Comparison of ENCODE assay signal across 8 cellular contexts in genomic region chr16:85330694-85331188, GRCh38.
DNase-seq lines count a peak whose midpoint lies in the region; ATAC-seq and TF ChIP-seq lines count a peak whose summit lies in the region.

No MANE protein-coding gene starts in this region.

- peaks cover 63% of the 10 kb centered on the region for H3K4me1 Mint-ChIP-seq in nephron progenitor cell
- H3K4me1 Mint-ChIP-seq in activated T-helper 2 cell treated with anti-CD3 and anti-CD28 coated beads, Interferon-gamma antibody, Interleukin-2, Interleukin-4, amounts not matched to agents 10 μg/mL and 5 μg/mL and 100 μg/mL, durations not matched to agents 14 hours and 24 hours and 36 hours (ENCODE audit: low read depth) = peaks cover 12% of the 10 kb centered on the region

- DNase-seq in NCI-H2107 treated with DMSO at 0.1 percent for 48 hours (lab: John Stamatoyannopoulos, UW; ENCODE audit: unreplicated experiment) (peak; percentile 85), NCI-H2107 (lab: John Stamatoyannopoulos, UW) (no peak), HT-29 (ENCODE audit: low spot score) (peak; percentile 72), RPMI7951 (ENCODE audit: low read depth) (peak; percentile 85), epidermal melanocyte (ENCODE audit: insufficient read length, low spot score) (peak; percentile 94), nephron progenitor cell (peak; percentile 69)
- DNase-seq in activated T-helper 2 cell treated with anti-CD3 and anti-CD28 coated beads, Interferon-gamma antibody, Interleukin-2, Interleukin-4, amounts not matched to agents 10 μg/mL and 5 μg/mL and 100 μg/mL, durations not matched to agents 14 hours and 24 hours and 36 hours (ENCODE audit: low spot score) = no peak

- peaks cover 5% of the 10 kb centered on the region for H3K9me3 Mint-ChIP-seq in nephron progenitor cell
- H3K9me3 Mint-ChIP-seq in activated T-helper 2 cell treated with anti-CD3 and anti-CD28 coated beads, Interferon-gamma antibody, Interleukin-2, Interleukin-4, amounts not matched to agents 10 μg/mL and 5 μg/mL and 100 μg/mL, durations not matched to agents 14 hours and 24 hours and 36 hours = no peaks in the 10 kb centered on the region

- H3K27ac Mint-ChIP-seq in nephron progenitor cell = peak overlapping the region; percentile 60
- no peak overlapping the region for H3K27ac Mint-ChIP-seq in activated T-helper 2 cell treated with anti-CD3 and anti-CD28 coated beads, Interferon-gamma antibody, Interleukin-2, Interleukin-4, amounts not matched to agents 10 μg/mL and 5 μg/mL and 100 μg/mL, durations not matched to agents 14 hours and 24 hours and 36 hours

- peaks cover 34% of the 10 kb centered on the region for H3K27me3 Mint-ChIP-seq in nephron progenitor cell (ENCODE audit: low read depth, poor library complexity)
- peaks cover 17% of the 10 kb centered on the region for H3K27me3 Mint-ChIP-seq in activated T-helper 2 cell treated with anti-CD3 and anti-CD28 coated beads, Interferon-gamma antibody, Interleukin-2, Interleukin-4, amounts not matched to agents 10 μg/mL and 5 μg/mL and 100 μg/mL, durations not matched to agents 14 hours and 24 hours and 36 hours (ENCODE audit: low read depth)

- TF ChIP-seq CTCF in nephron progenitor cell (IDR thresholded peaks at IDR 0.05) = peak; percentile 71

- peak overlapping the region; percentile 74 for H3K4me3 Mint-ChIP-seq in nephron progenitor cell
- H3K4me3 Mint-ChIP-seq in activated T-helper 2 cell treated with anti-CD3 and anti-CD28 coated beads, Interferon-gamma antibody, Interleukin-2, Interleukin-4, amounts not matched to agents 10 μg/mL and 5 μg/mL and 100 μg/mL, durations not matched to agents 14 hours and 24 hours and 36 hours (ENCODE audit: low read depth) = no peak overlapping the region

- H3K36me3 Mint-ChIP-seq in nephron progenitor cell (ENCODE audit: low read depth) = no peaks in the 10 kb centered on the region
- no peaks in the 10 kb centered on the region for H3K36me3 Mint-ChIP-seq in activated T-helper 2 cell treated with anti-CD3 and anti-CD28 coated beads, Interferon-gamma antibody, Interleukin-2, Interleukin-4, amounts not matched to agents 10 μg/mL and 5 μg/mL and 100 μg/mL, durations not matched to agents 14 hours and 24 hours and 36 hours (ENCODE audit: low read depth)

- no peak for ATAC-seq in GM18873 (IDR thresholded peaks at IDR 0.05; ENCODE audit: low FRiP score, unreplicated experiment)

- intact Hi-C loops in activated T-helper 2 cell treated with anti-CD3 and anti-CD28 coated beads, Interferon-gamma antibody, Interleukin-2, Interleukin-4, amounts not matched to agents 10 μg/mL and 5 μg/mL and 100 μg/mL, durations not matched to agents 14 hours and 24 hours and 36 hours (cut with micrococcal nuclease) = no loop called here

Comparison
In these comparisons a context has a peak if more than half of its experiments do, and no peak if none do; other contexts are left out.
1. DNase-seq: peak in NCI-H2107 treated with DMSO at 0.1 percent for 48 hours (single experiment), HT-29 (single experiment), RPMI7951 (single experiment), epidermal melanocyte (single experiment) and nephron progenitor cell (single experiment); none in NCI-H2107 (single experiment) and activated T-helper 2 cell treated with anti-CD3 and anti-CD28 coated beads, Interferon-gamma antibody, Interleukin-2, Interleukin-4, amounts not matched to agents 10 μg/mL and 5 μg/mL and 100 μg/mL, durations not matched to agents 14 hours and 24 hours and 36 hours (single experiment).